Comparison of ENCODE assay signal across 16 cellular contexts in genomic region chr9:2072752-2073405, GRCh38. TPM values are rescaled to one million over a fixed set of nuclear protein-coding genes. Genes with fewer than 3 reads are reported as not detected.
DNase-seq lines count a peak whose midpoint lies in the region; ATAC-seq and TF ChIP-seq lines count a peak whose summit lies in the region.
"Had no signal": no experiment of that assay in that cellular context is flagged by ENCODE, and none has a peak within 500 bp of the region (broad histone marks: within the 10 kb centered on the region; RNA-seq: fewer than 3 reads in every experiment).

No MANE protein-coding gene starts in this region.

- intact Hi-C loops in natural killer cell (cut with micrococcal nuclease), result no loop called here

- TF ChIP-seq CTCF in MM.1S (IDR thresholded peaks at IDR 0.05; ENCODE audit: low read length) (no peak), natural killer cell (IDR thresholded peaks at IDR 0.05) (no peak)

- no peaks in the 10 kb centered on the region for H3K27me3 Mint-ChIP-seq in activated CD8-positive, alpha-beta memory T cell treated with anti-CD3 and anti-CD28 coated beads, Interleukin-2, amount 10 ng/mL, durations not matched to agents 7 days and 5 days
- no peaks in the 10 kb centered on the region for H3K27me3 Mint-ChIP-seq in stimulated activated memory B cell treated with anti-CD40 and anti-IgM and Interleukin-4, amounts not matched to agents 10 μg/mL and 1 μg/mL and 100 μg/mL, for 72 hours
- no peaks in the 10 kb centered on the region for H3K27me3 Mint-ChIP-seq in natural killer cell (ENCODE audit: low read depth in 2 of 2)

- peaks cover 25% of the 10 kb centered on the region for H3K4me1 ChIP-seq in MM.1S (ENCODE audit: low read length)
- H3K4me1 ChIP-seq: A549, gastroesophageal sphincter, prostate gland had no signal

- no peaks in the 10 kb centered on the region for H3K9me3 Mint-ChIP-seq in activated CD8-positive, alpha-beta memory T cell treated with anti-CD3 and anti-CD28 coated beads, Interleukin-2, amount 10 ng/mL, durations not matched to agents 7 days and 5 days (ENCODE audit: low read depth)
- H3K9me3 Mint-ChIP-seq in stimulated activated memory B cell treated with anti-CD40 and anti-IgM and Interleukin-4, amounts not matched to agents 10 μg/mL and 1 μg/mL and 100 μg/mL, for 72 hours, result no peaks in the 10 kb centered on the region
- no peaks in the 10 kb centered on the region for H3K9me3 Mint-ChIP-seq in natural killer cell
- H3K9me3 Mint-ChIP-seq: activated T-cell treated with anti-CD3 and anti-CD28 coated beads, Interleukin-2, amount 50 U/mL, for 4 hours had no signal

- peaks cover 32% of the 10 kb centered on the region for H3F3A ChIP-seq in MM.1S (ENCODE audit: insufficient read depth, low read length)

- peak overlapping the region; percentile 21 for H3K27ac Mint-ChIP-seq in activated CD8-positive, alpha-beta memory T cell treated with anti-CD3 and anti-CD28 coated beads, Interleukin-2, amount 10 ng/mL, durations not matched to agents 7 days and 5 days
- peak overlapping the region; percentile 36 for H3K27ac Mint-ChIP-seq in stimulated activated memory B cell treated with anti-CD40 and anti-IgM and Interleukin-4, amounts not matched to agents 10 μg/mL and 1 μg/mL and 100 μg/mL, for 72 hours
- peak overlapping the region in 1 of 2 donors; percentile 72 for H3K27ac Mint-ChIP-seq in natural killer cell

- H3K27ac ChIP-seq in MM.1S (ENCODE audit: low read length), result peak overlapping the region; percentile 93
- H3K27ac ChIP-seq: A549, gastroesophageal sphincter, HL-60, prostate gland had no signal

- CTCF ChIA-PET in activated CD8-positive, alpha-beta memory T cell treated with anti-CD3 and anti-CD28 coated beads, Interleukin-2, amount 10 ng/mL, durations not matched to agents 7 days and 5 days (lab: Charles Lee), result interaction anchor here (2.0 kb wide), 1 partner anchor 14 kb away, joined by 5 read pairs; no protein-coding TSS in a partner anchor

- H3K9ac ChIP-seq in MM.1S (ENCODE audit: low read length), result peak overlapping the region; percentile 70

- no peak for ATAC-seq in activated CD8-positive, alpha-beta memory T cell treated with anti-CD3 and anti-CD28 coated beads, Interleukin-2, amount 10 ng/mL, durations not matched to agents 7 days and 5 days
- ATAC-seq in HG02588 (IDR thresholded peaks at IDR 0.05; ENCODE audit: unreplicated experiment) (peak; percentile 84), HG02840 (IDR thresholded peaks at IDR 0.05; ENCODE audit: low FRiP score, unreplicated experiment) (no peak), HG03097 (IDR thresholded peaks at IDR 0.05; ENCODE audit: low FRiP score, unreplicated experiment) (no peak), natural killer cell (no peak)
- ATAC-seq in stimulated activated memory B cell treated with anti-CD40 and anti-IgM and Interleukin-4, amounts not matched to agents 10 μg/mL and 1 μg/mL and 100 μg/mL, for 72 hours, result no peak
- ATAC-seq: A549, gastroesophageal sphincter, HCT116 had no signal

- H3K79me2 ChIP-seq in MM.1S (ENCODE audit: low read length), result peaks cover 8% of the 10 kb centered on the region; the same call in 1 of the 2 replicates

- peak overlapping the region; percentile 13; the same call in 1 of the 2 replicates for H2AFZ ChIP-seq in MM.1S (ENCODE audit: low read length)

- no peaks in the 10 kb centered on the region; the same call in 1 of the 2 replicates for H3K36me3 ChIP-seq in MM.1S (replicated peaks; ENCODE audit: insufficient read depth, low read length)

- no peaks in the 10 kb centered on the region for H4K20me1 ChIP-seq in MM.1S (ENCODE audit: insufficient read depth, low read length)

- H3K36me3 Mint-ChIP-seq in activated CD8-positive, alpha-beta memory T cell treated with anti-CD3 and anti-CD28 coated beads, Interleukin-2, amount 10 ng/mL, durations not matched to agents 7 days and 5 days, result peaks cover 64% of the 10 kb centered on the region
- H3K36me3 Mint-ChIP-seq in stimulated activated memory B cell treated with anti-CD40 and anti-IgM and Interleukin-4, amounts not matched to agents 10 μg/mL and 1 μg/mL and 100 μg/mL, for 72 hours, result peaks cover 64% of the 10 kb centered on the region
- H3K36me3 Mint-ChIP-seq in natural killer cell, result peaks cover 35% of the 10 kb centered on the region

- H3K4me3 ChIP-seq in MM.1S (ENCODE audit: low read length), result peak overlapping the region; percentile 42
- H3K4me3 ChIP-seq: A549, gastroesophageal sphincter, prostate gland had no signal

- H3K9me3 ChIP-seq in MM.1S (replicated peaks; ENCODE audit: insufficient read depth, low read length), result no peaks in the 10 kb centered on the region
- H3K9me3 ChIP-seq: A549, gastroesophageal sphincter, prostate gland had no signal

- peaks cover 4% of the 10 kb centered on the region for H3K4me1 Mint-ChIP-seq in activated CD8-positive, alpha-beta memory T cell treated with anti-CD3 and anti-CD28 coated beads, Interleukin-2, amount 10 ng/mL, durations not matched to agents 7 days and 5 days
- H3K4me1 Mint-ChIP-seq in stimulated activated memory B cell treated with anti-CD40 and anti-IgM and Interleukin-4, amounts not matched to agents 10 μg/mL and 1 μg/mL and 100 μg/mL, for 72 hours, result no peaks in the 10 kb centered on the region
- peaks cover 0 to 10% of the 10 kb centered on the region in 2 donors for H3K4me1 Mint-ChIP-seq in natural killer cell

- no peak for DNase-seq in activated CD8-positive, alpha-beta memory T cell treated with anti-CD3 and anti-CD28 coated beads, Interleukin-2, amount 10 ng/mL, durations not matched to agents 7 days and 5 days
- DNase-seq in activated CD8-positive, alpha-beta memory T cell treated with anti-CD3 and anti-CD28 coated beads, Interleukin-2, amount 50 U/mL, for 48 hours, result no peak
- DNase-seq in MM.1S (peak; percentile 92), natural killer cell (no peak)
- DNase-seq: activated T-cell treated with anti-CD3 and anti-CD28 coated beads, Interleukin-2, amount 50 U/mL, for 4 hours; effector memory CD4-positive, alpha-beta T cell; trophoblast cell had no signal

- H3K4me3 Mint-ChIP-seq in activated CD8-positive, alpha-beta memory T cell treated with anti-CD3 and anti-CD28 coated beads, Interleukin-2, amount 10 ng/mL, durations not matched to agents 7 days and 5 days, result no peak overlapping the region
- no peak overlapping the region for H3K4me3 Mint-ChIP-seq in stimulated activated memory B cell treated with anti-CD40 and anti-IgM and Interleukin-4, amounts not matched to agents 10 μg/mL and 1 μg/mL and 100 μg/mL, for 72 hours
- no peak overlapping the region for H3K4me3 Mint-ChIP-seq in natural killer cell
- H3K4me3 Mint-ChIP-seq: activated T-cell treated with anti-CD3 and anti-CD28 coated beads, Interleukin-2, amount 50 U/mL, for 4 hours had no signal

- H3K9me2 ChIP-seq in MM.1S (replicated peaks; ENCODE audit: insufficient read depth, low read length), result no peaks in the 10 kb centered on the region

- H3K27me3 ChIP-seq in MM.1S (replicated peaks; ENCODE audit: insufficient read depth, low read length), result no peaks in the 10 kb centered on the region
- H3K27me3 ChIP-seq: gastroesophageal sphincter had no signal

- H3K4me2 ChIP-seq in MM.1S (ENCODE audit: low read depth, low read length), result peak overlapping the region; percentile 80
- H3K4me2 ChIP-seq: A549 had no signal

RNA-seq across cellular contexts. Expression of gene SMARCA2, which starts 57.7 kb away (rescaled TPM):
- total RNA-seq in activated CD8-positive, alpha-beta memory T cell treated with anti-CD3 and anti-CD28 coated beads, Interleukin-2, amount 10 ng/mL, durations not matched to agents 7 days and 5 days, result 100 to 1,000 TPM; 168 to 188 TPM
- total RNA-seq in natural killer cell, result 100 to 1,000 TPM; 303 to 324 (median 308) TPM
